8 cellular contexts compared by ENCODE assay signal in genomic region chr4:123488916-123489315, GRCh38.
A peak's percentile ranks its signal among the peaks of the same experiment; 100 is the strongest.
DNase-seq lines count a peak whose midpoint lies in the region; ATAC-seq and TF ChIP-seq lines count a peak whose summit lies in the region.

No MANE protein-coding gene starts in this region.

- intact Hi-C loops in left colon (cut with DNase I, micrococcal nuclease), result no loop called here

- H3K9me3 ChIP-seq in WERI-Rb-1 (ENCODE audit: severe bottlenecking), result no peaks in the 10 kb centered on the region

- DNase-seq in SKM-1 treated with dmso at 0.1 percent for 144 hours (lab: John Stamatoyannopoulos, UW; ENCODE audit: unreplicated experiment), result peak; percentile 66
- no peak for DNase-seq in left colon
- DNase-seq in WERI-Rb-1, result no peak
- DNase-seq in stimulated activated CD4-positive, alpha-beta T cell treated with anti-CD3 and anti-CD28 coated beads, Interleukin-2, amount 100 ng/mL, for 48 hours, result no peak
- no peak for DNase-seq in hippocampal formation (lab: John Stamatoyannopoulos, UW)

- no peak overlapping the region for H3K4me3 ChIP-seq in WERI-Rb-1 (ENCODE audit: low read depth, low read length)

- no peak overlapping the region for H3K27ac ChIP-seq in WERI-Rb-1

- H3K36me3 ChIP-seq in WERI-Rb-1, result no peaks in the 10 kb centered on the region

- H3K27me3 ChIP-seq in WERI-Rb-1 (ENCODE audit: insufficient read depth, low read depth, severe bottlenecking), result no peaks in the 10 kb centered on the region

- no peak for TF ChIP-seq CTCF in WERI-Rb-1 (IDR thresholded peaks at IDR 0.05; ENCODE audit: low read depth, low read length)

- ATAC-seq in GM18858 (IDR thresholded peaks at IDR 0.05; ENCODE audit: unreplicated experiment), result peak; percentile 87
- peak; percentile 64 for ATAC-seq in HG03066 (IDR thresholded peaks at IDR 0.05; ENCODE audit: low read depth, unreplicated experiment)
- peak; percentile 88 for ATAC-seq in left colon
- ATAC-seq in HG03521 (IDR thresholded peaks at IDR 0.05; ENCODE audit: unreplicated experiment), result no peak
